8 cellular contexts compared by ENCODE assay signal in genomic region chr6:3227363-3228045, GRCh38. TPM values are rescaled to one million over a fixed set of nuclear protein-coding genes. Genes with fewer than 3 reads are reported as not detected.
DNase-seq lines count a peak whose midpoint lies in the region; ATAC-seq and TF ChIP-seq lines count a peak whose summit lies in the region.

Gene TUBB2B (minus strand): TSS chr6:3227653. CDS start chr6:3227543, 110 bp downstream.

- no peak within 1 kb of the TSS for H3K27ac Mint-ChIP-seq in activated T-cell treated with anti-CD3 and anti-CD28 coated beads, Interleukin-2, amount 50 U/mL, for 24 hours

- H3K4me1 ChIP-seq in foreskin keratinocyte = no peaks in the 10 kb centered on the region

- H3K4me1 Mint-ChIP-seq in activated T-cell treated with anti-CD3 and anti-CD28 coated beads, Interleukin-2, amount 50 U/mL, for 24 hours (ENCODE audit: low read depth) = peaks cover 47% of the 10 kb centered on the region

- H3K36me3 Mint-ChIP-seq in activated T-cell treated with anti-CD3 and anti-CD28 coated beads, Interleukin-2, amount 50 U/mL, for 24 hours (ENCODE audit: low read depth) = no peaks in the 10 kb centered on the region

- H3K4me3 ChIP-seq in iPS-11a (ENCODE audit: low read depth, low read length) = peak within 1 kb of the TSS; percentile 90
- H3K4me3 ChIP-seq in skeletal muscle cell (ENCODE audit: low read depth, low read length) = peak within 1 kb of the TSS; percentile 58

- no peaks in the 10 kb centered on the region for H3K9me3 Mint-ChIP-seq in activated T-cell treated with anti-CD3 and anti-CD28 coated beads, Interleukin-2, amount 50 U/mL, for 24 hours

- H3K27me3 Mint-ChIP-seq in activated T-cell treated with anti-CD3 and anti-CD28 coated beads, Interleukin-2, amount 50 U/mL, for 24 hours = peaks cover 76% of the 10 kb centered on the region

- H3K27me3 ChIP-seq in foreskin keratinocyte = peaks cover 91% of the 10 kb centered on the region

- ATAC-seq in HG02610 (IDR thresholded peaks at IDR 0.05; ENCODE audit: unreplicated experiment) (no peak), foreskin keratinocyte (no peak)

- TF ChIP-seq CTCF in foreskin keratinocyte (conservative IDR thresholded peaks at IDR 0.05) = no peak

- H3K4me3 Mint-ChIP-seq in activated T-cell treated with anti-CD3 and anti-CD28 coated beads, Interleukin-2, amount 50 U/mL, for 24 hours = peak within 1 kb of the TSS; percentile 68

- no peak for DNase-seq in activated T-cell treated with anti-CD3 and anti-CD28 coated beads, Interleukin-2, amount 50 U/mL, for 24 hours
- DNase-seq in activated T-cell treated with anti-CD3 and anti-CD28 coated beads for 4 hours = no peak
- DNase-seq in NCI-H2107 (lab: John Stamatoyannopoulos, UW) = peak; percentile 93
- DNase-seq in amygdala (lab: John Stamatoyannopoulos, UW) = peak in 44 of 56 donors; percentile 25 to 85 (median 58)
- no peak for DNase-seq in skeletal muscle cell (ENCODE audit: low read depth)
- no peak for DNase-seq in foreskin keratinocyte

- H3K27ac ChIP-seq in foreskin keratinocyte = no peak within 1 kb of the TSS

RNA-seq across cellular contexts. Expression of gene TUBB2B, which starts in this region (rescaled TPM):
- total RNA-seq in foreskin keratinocyte = 1.2 TPM in 1 of 2 replicates, not detected in the other
- 0.04 and 0.85 TPM in 2 replicates for polyA plus RNA-seq in foreskin keratinocyte

Comparison
In these comparisons a context has a peak if more than half of its experiments do, and no peak if none do; other contexts are left out.
1. DNase-seq: peak in NCI-H2107 (single experiment) and amygdala (44 of 56); none in activated T-cell treated with anti-CD3 and anti-CD28 coated beads, Interleukin-2, amount 50 U/mL, for 24 hours (single experiment), activated T-cell treated with anti-CD3 and anti-CD28 coated beads for 4 hours (single experiment), skeletal muscle cell (single experiment) and foreskin keratinocyte (0 of 2).